ENCODE assay signal across 18 cellular contexts in the genomic region with DNA sequence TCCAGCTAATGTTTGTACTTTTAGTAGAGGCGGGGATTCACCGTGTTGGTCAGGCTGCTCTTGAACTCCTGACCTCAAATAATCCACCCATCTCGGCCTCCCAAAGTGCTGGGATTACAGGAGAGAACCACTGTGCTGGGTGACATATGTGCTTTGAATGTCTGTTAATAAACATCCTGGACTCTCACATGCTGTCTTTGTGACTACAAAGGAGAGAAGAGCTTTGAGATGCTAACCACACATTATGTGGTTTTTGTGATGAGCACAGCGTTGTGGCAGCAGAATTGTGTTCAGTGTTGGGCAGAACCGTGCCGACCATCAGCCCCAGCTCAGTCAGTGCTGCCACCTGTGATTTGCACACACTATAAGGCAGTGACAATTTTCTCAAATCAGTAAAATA.
A peak's percentile ranks its signal among the peaks of the same experiment; 100 is the strongest.
DNase-seq lines count a peak whose midpoint lies in the region; ATAC-seq and TF ChIP-seq lines count a peak whose summit lies in the region.
"Had no signal": no experiment of that assay in that cellular context is flagged by ENCODE, and none has a peak within 500 bp of the region (broad histone marks: within the 10 kb centered on the region; RNA-seq: fewer than 3 reads in every experiment).

No MANE protein-coding gene starts in this region.

- no peak overlapping the region for H3K4me3 ChIP-seq in gastroesophageal sphincter
- H3K4me3 ChIP-seq in subcutaneous abdominal adipose tissue (ENCODE audit: low read depth in 1 of 5, low read length in 5 of 5): no peak overlapping the region

- H3K36me3 Mint-ChIP-seq in activated CD4-positive, alpha-beta T cell treated with anti-CD3 and anti-CD28 coated beads for 36 hours (ENCODE audit: low read depth): no peaks in the 10 kb centered on the region
- H3K36me3 Mint-ChIP-seq: stimulated activated memory B cell treated with anti-CD40 and anti-IgM and Interleukin-4, amounts not matched to agents 10 μg/mL and 1 μg/mL and 100 μg/mL, for 72 hours had no signal

- no peak overlapping the region for H3K4me3 Mint-ChIP-seq in activated CD4-positive, alpha-beta T cell treated with anti-CD3 and anti-CD28 coated beads for 36 hours
- H3K4me3 Mint-ChIP-seq: stimulated activated memory B cell treated with anti-CD40 and anti-IgM and Interleukin-4, amounts not matched to agents 10 μg/mL and 1 μg/mL and 100 μg/mL, for 72 hours had no signal

- H3K4me1 ChIP-seq in gastroesophageal sphincter (peaks cover 18 to 61% (median 42%) of the 10 kb centered on the region in 3 donors), subcutaneous abdominal adipose tissue (ENCODE audit: control insufficient read depth in 5 of 5, insufficient read depth in 5 of 5, low read length in 5 of 5) (peaks cover 2 to 39% (median 37%) of the 10 kb centered on the region in 5 donors)

- peaks cover 2% of the 10 kb centered on the region for H3K27me3 Mint-ChIP-seq in activated CD4-positive, alpha-beta T cell treated with anti-CD3 and anti-CD28 coated beads for 36 hours
- H3K27me3 Mint-ChIP-seq: stimulated activated memory B cell treated with anti-CD40 and anti-IgM and Interleukin-4, amounts not matched to agents 10 μg/mL and 1 μg/mL and 100 μg/mL, for 72 hours had no signal

- H3K9me3 ChIP-seq in gastroesophageal sphincter (no peaks in the 10 kb centered on the region), subcutaneous abdominal adipose tissue (ENCODE audit: control insufficient read depth in 5 of 5, low read length in 5 of 5) (no peaks in the 10 kb centered on the region)

- H3K4me1 Mint-ChIP-seq in activated CD4-positive, alpha-beta T cell treated with anti-CD3 and anti-CD28 coated beads for 36 hours: peaks cover 12% of the 10 kb centered on the region
- H3K4me1 Mint-ChIP-seq: stimulated activated memory B cell treated with anti-CD40 and anti-IgM and Interleukin-4, amounts not matched to agents 10 μg/mL and 1 μg/mL and 100 μg/mL, for 72 hours had no signal

- H3K9me3 Mint-ChIP-seq in activated CD4-positive, alpha-beta T cell treated with anti-CD3 and anti-CD28 coated beads for 36 hours (ENCODE audit: low read depth): no peaks in the 10 kb centered on the region
- H3K9me3 Mint-ChIP-seq: stimulated activated memory B cell treated with anti-CD40 and anti-IgM and Interleukin-4, amounts not matched to agents 10 μg/mL and 1 μg/mL and 100 μg/mL, for 72 hours had no signal

- peak; percentile 78 for ATAC-seq in activated CD4-positive, alpha-beta T cell treated with anti-CD3 and anti-CD28 coated beads for 36 hours
- ATAC-seq in gastroesophageal sphincter (no peak), GM18517 (IDR thresholded peaks at IDR 0.05; ENCODE audit: unreplicated experiment) (no peak)
- ATAC-seq: stimulated activated memory B cell treated with anti-CD40 and anti-IgM and Interleukin-4, amounts not matched to agents 10 μg/mL and 1 μg/mL and 100 μg/mL, for 72 hours had no signal

- intact Hi-C loops in activated CD4-positive, alpha-beta T cell treated with anti-CD3 and anti-CD28 coated beads for 36 hours (cut with DNase I, micrococcal nuclease): no loop called here
- intact Hi-C loops in posterior vena cava (cut with DNase I): loop anchor here (5.0 to 10.0 kb wide), 2 partner anchors 370 to 1247 kb away; no protein-coding TSS in a partner anchor

- H3K36me3 ChIP-seq in gastroesophageal sphincter: no peaks in the 10 kb centered on the region
- no peaks in the 10 kb centered on the region for H3K36me3 ChIP-seq in subcutaneous abdominal adipose tissue (ENCODE audit: control insufficient read depth in 5 of 5, insufficient read depth in 5 of 5, low read length in 5 of 5)

- no peak for TF ChIP-seq POLR2A in gastroesophageal sphincter (IDR thresholded peaks at IDR 0.05)

- peak; percentile 27 for DNase-seq in activated CD4-positive, alpha-beta T cell treated with anti-CD3 and anti-CD28 coated beads for 36 hours
- DNase-seq in activated CD4-positive, alpha-beta T cell treated with anti-CD3 and anti-CD28 coated beads for 1 hour: no peak
- DNase-seq in M059J (ENCODE audit: low read depth) (peak; percentile 28), NOMO-1 (lab: John Stamatoyannopoulos, UW; ENCODE audit: unreplicated experiment in 2 of 2) (no peak), posterior vena cava (ENCODE audit: low spot score) (no peak)
- DNase-seq: 8988T; activated CD4-positive, CD25-positive, alpha-beta regulatory T cell; activated effector memory CD4-positive, alpha-beta T cell treated with anti-CD3 and anti-CD28 coated beads, Interleukin-2, amount 50 U/mL, for 16 hours; cerebellar nuclear complex; COR-L47; midbrain; NCI-H1048; stimulated activated CD4-positive, alpha-beta T cell treated with anti-CD3 and anti-CD28 coated beads, Interleukin-2, amount 100 ng/mL, for 48 hours had no signal

- H3K27ac Mint-ChIP-seq in activated CD4-positive, alpha-beta T cell treated with anti-CD3 and anti-CD28 coated beads for 36 hours: no peak overlapping the region
- H3K27ac Mint-ChIP-seq: progenitor cell of endocrine pancreas; stimulated activated memory B cell treated with anti-CD40 and anti-IgM and Interleukin-4, amounts not matched to agents 10 μg/mL and 1 μg/mL and 100 μg/mL, for 72 hours had no signal

- peak overlapping the region; percentile 87 to 99 (median 90) for H3K27ac ChIP-seq in gastroesophageal sphincter
- H3K27ac ChIP-seq in subcutaneous abdominal adipose tissue (ENCODE audit: low read depth, low read length): peak overlapping the region; percentile 43

- TF ChIP-seq CTCF in gastroesophageal sphincter (IDR thresholded peaks at IDR 0.05): no peak

- CTCF ChIA-PET in activated CD4-positive, alpha-beta T cell treated with anti-CD3 and anti-CD28 coated beads for 36 hours (lab: Charles Lee): interaction anchor here (0.5 kb wide), 1 partner anchor 1103 kb away, joined by 3 read pairs; no protein-coding TSS in a partner anchor

- WGBS in gastroesophageal sphincter (ENCODE audit: low coverage in 1 of 2), 2 donors: 92 to 100% methylated on average over 2 to 3 of the region's 6 CpGs

- POLR2A ChIA-PET in activated CD4-positive, alpha-beta T cell treated with anti-CD3 and anti-CD28 coated beads for 36 hours (lab: Charles Lee): no interaction called here

- H3K9ac ChIP-seq in subcutaneous abdominal adipose tissue (ENCODE audit: low read length in 5 of 5): no peak overlapping the region

- TF ChIP-seq EP300 in gastroesophageal sphincter (IDR thresholded peaks at IDR 0.05): no peak

- H3K27me3 ChIP-seq in gastroesophageal sphincter: no peaks in the 10 kb centered on the region
- H3K27me3 ChIP-seq in subcutaneous abdominal adipose tissue (ENCODE audit: control insufficient read depth in 5 of 5, insufficient read depth in 4 of 5, low read length in 5 of 5): no peaks in the 10 kb centered on the region

Comparison
In these comparisons a context has a peak if more than half of its experiments do, and no peak if none do; other contexts are left out.
1. DNase-seq: peak in activated CD4-positive, alpha-beta T cell treated with anti-CD3 and anti-CD28 coated beads for 36 hours (single experiment) and M059J (single experiment); none in activated CD4-positive, alpha-beta T cell treated with anti-CD3 and anti-CD28 coated beads for 1 hour (single experiment), NOMO-1 (0 of 2) and posterior vena cava (single experiment).
2. intact Hi-C loops: an anchor here in posterior vena cava (5.0 to 10.0 kb wide); none called in activated CD4-positive, alpha-beta T cell treated with anti-CD3 and anti-CD28 coated beads for 36 hours.